ENCODE assay signal across 1 cellular context in the genomic region with DNA sequence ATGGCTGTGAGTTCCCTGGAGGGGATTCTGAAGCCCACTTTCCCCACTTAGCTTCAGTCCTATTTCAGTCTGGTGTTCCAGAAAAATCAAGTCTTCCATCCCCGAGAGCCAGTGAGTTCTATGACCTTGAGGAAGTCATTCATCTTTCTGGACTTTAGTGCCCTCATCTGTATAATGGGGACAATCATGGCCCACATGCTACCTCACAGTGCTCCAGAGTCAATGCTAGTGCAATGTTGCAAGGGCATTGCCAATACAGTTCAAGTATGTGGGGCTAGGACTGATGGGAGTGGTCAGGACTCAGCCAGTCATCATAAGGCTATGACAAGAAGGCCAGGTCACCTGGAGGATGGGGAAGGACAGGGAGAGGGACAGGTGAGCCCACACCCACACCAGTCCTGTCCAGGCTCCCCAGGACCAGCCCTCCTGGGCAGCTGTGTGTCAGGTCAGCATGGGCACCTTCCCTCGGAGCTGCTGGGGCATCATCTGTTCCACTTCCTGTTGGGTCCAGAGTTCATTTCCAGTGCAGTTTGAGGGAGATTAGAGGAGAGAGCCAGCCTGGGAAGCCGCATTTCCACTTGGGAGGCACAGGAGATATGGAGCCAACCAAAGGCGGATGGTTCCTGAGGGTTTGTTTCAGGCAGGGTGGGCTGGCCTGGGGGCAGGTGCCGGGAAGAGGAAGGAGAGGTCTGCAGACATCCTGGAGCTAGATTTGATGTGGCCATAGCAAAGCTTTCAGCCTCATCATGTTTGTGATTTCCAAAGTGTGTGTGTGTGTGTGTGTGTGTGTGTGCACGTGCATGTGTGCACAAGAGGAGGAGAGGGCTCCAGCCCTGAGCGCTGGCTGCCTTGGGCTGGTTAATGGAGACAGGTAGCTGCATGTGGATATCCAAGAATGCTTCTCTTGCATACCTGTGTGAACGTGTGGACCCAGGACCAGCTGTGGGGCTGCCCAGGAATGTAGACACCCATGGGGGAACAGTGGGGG.
A peak's percentile ranks its signal among the peaks of the same experiment; 100 is the strongest.
TF ChIP-seq lines count a peak whose summit lies in the region.

No MANE protein-coding gene starts in this region.

TF ChIP-seq in HepG2, 621 proteins besides CTCF, POLR2A, EP300 and RAD21 (continued from another document):
- TF ChIP-seq, protein P1, sequence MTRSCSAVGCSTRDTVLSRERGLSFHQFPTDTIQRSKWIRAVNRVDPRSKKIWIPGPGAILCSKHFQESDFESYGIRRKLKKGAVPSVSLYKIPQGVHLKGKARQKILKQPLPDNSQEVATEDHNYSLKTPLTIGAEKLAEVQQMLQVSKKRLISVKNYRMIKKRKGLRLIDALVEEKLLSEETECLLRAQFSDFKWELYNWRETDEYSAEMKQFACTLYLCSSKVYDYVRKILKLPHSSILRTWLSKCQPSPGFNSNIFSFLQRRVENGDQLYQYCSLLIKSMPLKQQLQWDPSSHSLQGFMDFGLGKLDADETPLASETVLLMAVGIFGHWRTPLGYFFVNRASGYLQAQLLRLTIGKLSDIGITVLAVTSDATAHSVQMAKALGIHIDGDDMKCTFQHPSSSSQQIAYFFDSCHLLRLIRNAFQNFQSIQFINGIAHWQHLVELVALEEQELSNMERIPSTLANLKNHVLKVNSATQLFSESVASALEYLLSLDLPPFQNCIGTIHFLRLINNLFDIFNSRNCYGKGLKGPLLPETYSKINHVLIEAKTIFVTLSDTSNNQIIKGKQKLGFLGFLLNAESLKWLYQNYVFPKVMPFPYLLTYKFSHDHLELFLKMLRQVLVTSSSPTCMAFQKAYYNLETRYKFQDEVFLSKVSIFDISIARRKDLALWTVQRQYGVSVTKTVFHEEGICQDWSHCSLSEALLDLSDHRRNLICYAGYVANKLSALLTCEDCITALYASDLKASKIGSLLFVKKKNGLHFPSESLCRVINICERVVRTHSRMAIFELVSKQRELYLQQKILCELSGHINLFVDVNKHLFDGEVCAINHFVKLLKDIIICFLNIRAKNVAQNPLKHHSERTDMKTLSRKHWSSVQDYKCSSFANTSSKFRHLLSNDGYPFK (CRISPR knock-in tag; IDR thresholded peaks at IDR 0.05; ENCODE audit: borderline replicate concordance): no peak
- no peak for TF ChIP-seq RBFOX2 (IDR thresholded peaks at IDR 0.05; ENCODE audit: low read depth, low read length)
- TF ChIP-seq FOXO4 (CRISPR knock-in tag; conservative IDR thresholded peaks at IDR 0.05): no peak
- TF ChIP-seq TFE3 (CRISPR knock-in tag; IDR thresholded peaks at IDR 0.05): no peak
- peak; percentile 51; the same call in 1 of the 2 replicates for TF ChIP-seq ELF3 (CRISPR knock-in tag; IDR thresholded peaks at IDR 0.05)
- TF ChIP-seq ZNF564 (CRISPR knock-in tag; IDR thresholded peaks at IDR 0.05): no peak
- TF ChIP-seq ZNF263 (CRISPR knock-in tag; IDR thresholded peaks at IDR 0.05): no peak
- TF ChIP-seq GATAD1 (CRISPR knock-in tag; IDR thresholded peaks at IDR 0.05): no peak
- peak; percentile 38; the same call in 1 of the 2 replicates for TF ChIP-seq PAXIP1 (CRISPR knock-in tag; conservative IDR thresholded peaks at IDR 0.05)
- peak; percentile 57 for TF ChIP-seq ZMYM3 (CRISPR knock-in tag; IDR thresholded peaks at IDR 0.05)
- no peak for TF ChIP-seq KLF16 (CRISPR knock-in tag; IDR thresholded peaks at IDR 0.05)
- TF ChIP-seq ZNF766 (CRISPR knock-in tag; IDR thresholded peaks at IDR 0.05; ENCODE audit: borderline replicate concordance): no peak
- no peak for TF ChIP-seq ARNT (IDR thresholded peaks at IDR 0.05)
- no peak for TF ChIP-seq ZFP62 (CRISPR knock-in tag; IDR thresholded peaks at IDR 0.05)
